Comparison of ENCODE assay signal across 12 cellular contexts in genomic region chr15:57060799-57061198, GRCh38.
DNase-seq lines count a peak whose midpoint lies in the region; TF ChIP-seq lines count a peak whose summit lies in the region.
"Had no signal": no experiment of that assay in that cellular context is flagged by ENCODE, and none has a peak within 500 bp of the region (broad histone marks: within the 10 kb centered on the region; RNA-seq: fewer than 3 reads in every experiment).

No MANE protein-coding gene starts in this region.

- H3K9me2 ChIP-seq in PC-9 (ENCODE audit: insufficient read depth): no peaks in the 10 kb centered on the region

- peaks cover 11% of the 10 kb centered on the region for H3K4me1 ChIP-seq in PC-9 (replicated peaks; ENCODE audit: insufficient read depth)
- no peaks in the 10 kb centered on the region for H3K4me1 ChIP-seq in endodermal cell (ENCODE audit: control insufficient read depth, insufficient read depth, low read length)
- H3K4me1 ChIP-seq in esophagus muscularis mucosa: peaks cover 20 to 47% (median 32%) of the 10 kb centered on the region in 4 donors

- H3K4me1 Mint-ChIP-seq in endodermal cell: peaks cover 20% of the 10 kb centered on the region

- H3K27ac ChIP-seq in PC-9: peak overlapping the region; percentile 23; the same call in 1 of the 2 replicates
- H3K27ac ChIP-seq in endodermal cell (ENCODE audit: low read depth, low read length): no peak overlapping the region
- no peak overlapping the region for H3K27ac ChIP-seq in esophagus muscularis mucosa (replicated peaks in 1 of 4)
- H3K27ac ChIP-seq: gastrocnemius medialis, SK-N-MC had no signal

- no peak for TF ChIP-seq EP300 in esophagus muscularis mucosa (IDR thresholded peaks at IDR 0.05)

- H3F3A ChIP-seq in PC-9 (ENCODE audit: insufficient read depth, low read depth): no peaks in the 10 kb centered on the region

- BruUV-seq in PC-9 (replicated peaks; lab: Mats Ljungman, UMichigan): no TSS peak

- no peaks in the 10 kb centered on the region for H3K36me3 ChIP-seq in PC-9 (ENCODE audit: low read depth)
- no peaks in the 10 kb centered on the region for H3K36me3 ChIP-seq in endodermal cell (ENCODE audit: control insufficient read depth, insufficient read depth, low read length)
- H3K36me3 ChIP-seq in esophagus muscularis mucosa: no peaks in the 10 kb centered on the region
- H3K36me3 ChIP-seq: gastrocnemius medialis had no signal

- peaks cover 6% of the 10 kb centered on the region for H3K36me3 Mint-ChIP-seq in endodermal cell (ENCODE audit: low read depth)

- no peaks in the 10 kb centered on the region for H3K27me3 ChIP-seq in PC-9 (ENCODE audit: insufficient read depth, low read depth)
- no peaks in the 10 kb centered on the region for H3K27me3 ChIP-seq in endodermal cell (ENCODE audit: control insufficient read depth, insufficient read depth, low read length, poor library complexity, severe bottlenecking)
- no peaks in the 10 kb centered on the region for H3K27me3 ChIP-seq in esophagus muscularis mucosa
- H3K27me3 ChIP-seq: gastrocnemius medialis had no signal

- H3K9ac ChIP-seq in endodermal cell (ENCODE audit: extremely low read depth, low read length, poor library complexity, severe bottlenecking): no peak overlapping the region

- H3K9me3 ChIP-seq in PC-9 (ENCODE audit: insufficient read depth, low read depth) (no peaks in the 10 kb centered on the region), endodermal cell (ENCODE audit: control insufficient read depth, low read length) (no peaks in the 10 kb centered on the region), esophagus muscularis mucosa (no peaks in the 10 kb centered on the region)
- H3K9me3 ChIP-seq: gastrocnemius medialis had no signal

- no peak overlapping the region for H3K4me3 Mint-ChIP-seq in endodermal cell
- H3K4me3 Mint-ChIP-seq: activated CD4-positive, alpha-beta memory T cell treated with anti-CD3 and anti-CD28 coated beads for 36 hours had no signal

- POLR2A ChIA-PET in PC-9 (lab: Charles Lee; ENCODE audit: unreplicated experiment): no interaction called here

- H3K27me3 Mint-ChIP-seq in endodermal cell (ENCODE audit: insufficient read depth): no peaks in the 10 kb centered on the region
- H3K27me3 Mint-ChIP-seq: activated CD4-positive, alpha-beta memory T cell treated with anti-CD3 and anti-CD28 coated beads for 36 hours had no signal

- no peak for TF ChIP-seq POLR2A in esophagus muscularis mucosa (IDR thresholded peaks at IDR 0.05; ENCODE audit: low read depth)

- peaks cover 6% of the 10 kb centered on the region; the same call in 1 of the 2 replicates for H3K79me2 ChIP-seq in PC-9 (ENCODE audit: low read depth)

- 80 to 81% methylated on average over 1 to 2 of the region's 2 CpGs for WGBS in endodermal cell (ENCODE audit: insufficient coverage in 1 of 2, insufficient read length in 1 of 2), 2 experiments
- 16% methylated on average over 2 of the region's 2 CpGs for WGBS in esophagus muscularis mucosa

- no peak overlapping the region for H3K4me3 ChIP-seq in PC-9
- no peak overlapping the region for H3K4me3 ChIP-seq in endodermal cell (ENCODE audit: low read length)
- H3K4me3 ChIP-seq in esophagus muscularis mucosa: no peak overlapping the region
- H3K4me3 ChIP-seq: gastrocnemius medialis, SK-N-MC had no signal

- intact Hi-C loops in PC-9 (cut with micrococcal nuclease; ENCODE audit: unreplicated experiment) (no loop called here), esophagus muscularis mucosa (cut with DNase I) (no loop called here)

- TF ChIP-seq CTCF in PC-9 (conservative IDR thresholded peaks at IDR 0.05) (no peak), endodermal cell (conservative IDR thresholded peaks at IDR 0.05) (no peak), esophagus muscularis mucosa (IDR thresholded peaks at IDR 0.05) (no peak)

- H3K9me3 Mint-ChIP-seq in endodermal cell: no peaks in the 10 kb centered on the region
- H3K9me3 Mint-ChIP-seq: activated CD4-positive, alpha-beta memory T cell treated with anti-CD3 and anti-CD28 coated beads for 36 hours had no signal

- H2AFZ ChIP-seq in PC-9: no peak overlapping the region

- H3K4me2 ChIP-seq in PC-9: no peak overlapping the region

- in situ Hi-C loops in Caki2 (cut with HindIII; ENCODE audit: low pct_unique_long_range_greater_than_20kb, low sequenced_read_pairs): no loop called here

- CTCF ChIA-PET in PC-9 (lab: Charles Lee): no interaction called here

- no peak overlapping the region for H3K27ac Mint-ChIP-seq in endodermal cell
- H3K27ac Mint-ChIP-seq: activated CD4-positive, alpha-beta memory T cell treated with anti-CD3 and anti-CD28 coated beads for 36 hours had no signal

- no peaks in the 10 kb centered on the region for H4K20me1 ChIP-seq in PC-9 (ENCODE audit: insufficient read depth)

- DNase-seq in Caki2 (ENCODE audit: low read depth) (peak; percentile 56), PC-9 (peak; percentile 3 to 43), dermis blood vessel endothelial cell (peak; percentile 85), non-pigmented ciliary epithelial cell (ENCODE audit: low read depth) (peak; percentile 74), SKM-1 treated with dmso at 0.1 percent for 144 hours (lab: John Stamatoyannopoulos, UW; ENCODE audit: unreplicated experiment) (no peak), endodermal cell (no peak), inferior parietal cortex (ENCODE audit: extremely low spot score) (no peak), esophagus muscularis mucosa (ENCODE audit: extremely low spot score) (no peak)
- DNase-seq: activated CD4-positive, alpha-beta memory T cell treated with anti-CD3 and anti-CD28 coated beads for 36 hours; gastrocnemius medialis; NCI-H2171 had no signal

Comparison
In these comparisons a context has a peak if more than half of its experiments do, and no peak if none do; other contexts are left out.
1. DNase-seq: peak in Caki2 (single experiment), PC-9 (2 of 2), dermis blood vessel endothelial cell (single experiment) and non-pigmented ciliary epithelial cell (single experiment); none in SKM-1 treated with dmso at 0.1 percent for 144 hours (single experiment), endodermal cell (single experiment), inferior parietal cortex (single experiment) and esophagus muscularis mucosa (single experiment).